In the genomic region with DNA sequence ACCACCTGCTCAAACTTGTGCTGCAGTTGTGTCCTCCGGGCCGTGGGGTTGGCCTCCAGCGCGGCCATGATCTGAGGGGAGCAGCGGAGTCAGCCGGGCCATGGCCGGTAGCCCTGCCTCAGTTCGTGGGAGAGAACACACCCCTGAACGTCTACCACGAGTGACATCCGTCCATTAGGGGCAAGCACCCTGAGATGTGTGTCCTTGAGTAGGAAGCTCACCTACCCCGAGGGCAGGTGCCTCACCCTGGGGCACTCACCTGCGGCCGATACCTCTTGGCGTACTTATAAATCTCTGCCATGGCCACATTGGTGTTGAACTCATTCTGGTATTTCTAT, we compare ENCODE assay signal across 22 cellular contexts. TPM values are rescaled to one million over a fixed set of nuclear protein-coding genes. Genes with fewer than 3 reads are reported as not detected.
"Had no signal": no experiment of that assay in that cellular context is flagged by ENCODE, and none has a peak within 500 bp of the region (broad histone marks: within the 10 kb centered on the region; RNA-seq: fewer than 3 reads in every experiment).

No MANE protein-coding gene starts in this region.

- H3K4me3 Mint-ChIP-seq: activated CD8-positive, alpha-beta T cell treated with anti-CD3 and anti-CD28 coated beads, Interleukin-2, amount 10 ng/mL, durations not matched to agents 7 days and 5 days; activated naive CD8-positive, alpha-beta T cell treated with anti-CD3 and anti-CD28 coated beads, Interleukin-2, amount 10 ng/mL, durations not matched to agents 7 days and 5 days; T-helper 1 cell treated with Interleukin-12 subunit alpha and Interleukin-12 subunit beta and Interleukin-4 antibody, amounts not matched to agents 30 μg/mL and 1 μg/mL, for 36 hours had no signal

- H3K27me3 ChIP-seq: breast epithelium, Peyer's patch had no signal

- H3K27ac Mint-ChIP-seq: activated CD8-positive, alpha-beta T cell treated with anti-CD3 and anti-CD28 coated beads, Interleukin-2, amount 10 ng/mL, durations not matched to agents 7 days and 5 days; activated naive CD8-positive, alpha-beta T cell treated with anti-CD3 and anti-CD28 coated beads, Interleukin-2, amount 10 ng/mL, durations not matched to agents 7 days and 5 days; T-helper 1 cell treated with Interleukin-12 subunit alpha and Interleukin-12 subunit beta and Interleukin-4 antibody, amounts not matched to agents 30 μg/mL and 1 μg/mL, for 36 hours had no signal

- H3K27ac ChIP-seq: Peyer's patch, RWPE1 had no signal

- H3K36me3 Mint-ChIP-seq: activated naive CD8-positive, alpha-beta T cell treated with anti-CD3 and anti-CD28 coated beads, Interleukin-2, amount 10 ng/mL, durations not matched to agents 7 days and 5 days had no signal

- H3K9me3 Mint-ChIP-seq: activated naive CD8-positive, alpha-beta T cell treated with anti-CD3 and anti-CD28 coated beads, Interleukin-2, amount 10 ng/mL, durations not matched to agents 7 days and 5 days; T-helper 1 cell treated with Interleukin-12 subunit alpha and Interleukin-12 subunit beta and Interleukin-4 antibody, amounts not matched to agents 30 μg/mL and 1 μg/mL, for 36 hours had no signal

- DNase-seq: activated CD4-positive, alpha-beta T cell treated with anti-CD3 and anti-CD28 coated beads for 4 hours; activated CD8-positive, alpha-beta memory T cell treated with anti-CD3 and anti-CD28 coated beads, Interleukin-2, amount 50 U/mL, for 48 hours; activated CD8-positive, alpha-beta T cell treated with anti-CD3 and anti-CD28 coated beads, Interleukin-2, amount 10 ng/mL, durations not matched to agents 7 days and 5 days; activated naive CD4-positive, alpha-beta T cell treated with anti-CD3 and anti-CD28 coated beads, Interleukin-2, amount 50 U/mL, for 16 hours; activated naive CD8-positive, alpha-beta T cell treated with anti-CD3 and anti-CD28 coated beads, Interleukin-2, amount 10 ng/mL, durations not matched to agents 7 days and 5 days; activated T-cell treated with anti-CD3 and anti-CD28 coated beads, Interleukin-2, amount 50 U/mL, for 1 hour; aorta; Kasumi-1; KBM-7; NCI-H1048; NCI-H146; NCI-H187 treated with DMSO at 0.1 percent for 48 hours; NCI-H2081 treated with DMSO at 0.1 percent for 48 hours; NCI-H446; NCI-H524; Peyer's patch; SHP77 treated with DMSO at 0.1 percent for 48 hours had no signal

- ATAC-seq: activated CD4-positive, CD25-positive, alpha-beta regulatory T cell treated with anti-CD3 and anti-CD28 coated beads, Interleukin-2, amount 50 U/mL, for 24 hours; activated CD8-positive, alpha-beta T cell treated with anti-CD3 and anti-CD28 coated beads, Interleukin-2, amount 10 ng/mL, durations not matched to agents 7 days and 5 days had no signal

- H3K36me3 ChIP-seq: breast epithelium, Peyer's patch had no signal

- H3K4me3 ChIP-seq: breast epithelium, Peyer's patch had no signal

- H3K9me3 ChIP-seq: breast epithelium, Peyer's patch had no signal

RNA-seq across cellular contexts. Expression of a gene that starts 13.4 kb away (rescaled TPM):
- total RNA-seq: activated CD8-positive, alpha-beta T cell treated with anti-CD3 and anti-CD28 coated beads, Interleukin-2, amount 10 ng/mL, durations not matched to agents 7 days and 5 days; activated naive CD8-positive, alpha-beta T cell treated with anti-CD3 and anti-CD28 coated beads, Interleukin-2, amount 10 ng/mL, durations not matched to agents 7 days and 5 days; aorta; breast epithelium; Peyer's patch; SK-MEL-5 had no signal

RNA-seq across cellular contexts. Expression of a gene that starts 27.9 kb away (rescaled TPM):
- total RNA-seq: activated CD8-positive, alpha-beta T cell treated with anti-CD3 and anti-CD28 coated beads, Interleukin-2, amount 10 ng/mL, durations not matched to agents 7 days and 5 days; activated naive CD8-positive, alpha-beta T cell treated with anti-CD3 and anti-CD28 coated beads, Interleukin-2, amount 10 ng/mL, durations not matched to agents 7 days and 5 days; Peyer's patch; SK-MEL-5 had no signal
